ENCODE assay signal across 8 cellular contexts in the genomic region with DNA sequence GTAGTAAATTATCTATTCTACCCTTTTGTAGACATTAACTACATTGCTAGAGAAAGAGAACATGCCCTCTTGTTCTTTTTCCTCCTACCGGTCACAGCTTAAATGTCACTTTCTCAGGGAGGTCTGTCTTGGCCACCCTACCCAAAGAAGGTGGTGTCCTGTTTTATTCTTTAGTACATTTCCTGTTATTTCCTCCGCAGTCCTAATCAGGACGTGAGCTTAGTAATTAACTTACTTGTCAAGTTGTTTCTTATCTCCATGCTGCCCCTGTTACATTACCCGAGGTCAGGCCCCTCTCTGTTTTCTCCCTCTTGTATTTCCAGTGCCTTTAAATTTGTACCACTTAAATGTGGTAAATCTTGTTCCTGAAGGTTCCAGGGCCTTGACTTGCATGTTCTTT.
DNase-seq lines count a peak whose midpoint lies in the region; ATAC-seq lines count a peak whose summit lies in the region.

No MANE protein-coding gene starts in this region.

- WGBS in mesendoderm (ENCODE audit: extremely low coverage, insufficient coverage, low lambda C conversion rate): no CpG with 5 or more reads among the region's 4 CpGs

- no peak overlapping the region for H2BK120ac ChIP-seq in mesendoderm (ENCODE audit: low read depth, low read length)

- H3K23ac ChIP-seq in mesendoderm (ENCODE audit: low read length): no peak overlapping the region

- DNase-seq in mesendoderm (peak; percentile 38), NCI-H1436 (lab: John Stamatoyannopoulos, UW) (no peak), pons (ENCODE audit: low spot score) (no peak)
- DNase-seq in activated effector memory CD4-positive, alpha-beta T cell treated with Interleukin-2 at 50 U/mL for 16 hours: no peak
- DNase-seq in effector CD4-positive, alpha-beta T cell: no peak

- H2BK5ac ChIP-seq in mesendoderm (ENCODE audit: low read length): no peak overlapping the region

- no peak overlapping the region for H4K5ac ChIP-seq in mesendoderm (ENCODE audit: low read length)

- H3K4me1 ChIP-seq in mesendoderm (ENCODE audit: control insufficient read depth, low read depth, low read length): no peaks in the 10 kb centered on the region

- H4K8ac ChIP-seq in mesendoderm (ENCODE audit: low read depth, low read length): no peak overlapping the region

- no peaks in the 10 kb centered on the region for H3K27me3 ChIP-seq in mesendoderm (ENCODE audit: insufficient read depth, low read length, poor library complexity)

- no peaks in the 10 kb centered on the region for H3K79me1 ChIP-seq in mesendoderm (ENCODE audit: low read length)

- no peak overlapping the region for H3K4ac ChIP-seq in mesendoderm (ENCODE audit: low read depth, low read length)

- ATAC-seq in GM18517 (IDR thresholded peaks at IDR 0.05; ENCODE audit: unreplicated experiment) (peak; percentile 21), GM21528 (IDR thresholded peaks at IDR 0.05; ENCODE audit: low FRiP score, unreplicated experiment) (peak; percentile 34), HG03565 (IDR thresholded peaks at IDR 0.05; ENCODE audit: unreplicated experiment) (peak; percentile 6)

- no peak overlapping the region for H2AK5ac ChIP-seq in mesendoderm (ENCODE audit: low read length)

- no peaks in the 10 kb centered on the region for H3K36me3 ChIP-seq in mesendoderm (ENCODE audit: control insufficient read depth, insufficient read depth, low read length)

- no peak overlapping the region for H3K56ac ChIP-seq in mesendoderm (ENCODE audit: low read length)

- no peak overlapping the region for H3K27ac ChIP-seq in mesendoderm (ENCODE audit: low read depth, low read length)

- no peak overlapping the region for H2BK15ac ChIP-seq in mesendoderm (replicated peaks; ENCODE audit: low read depth)

- H3K18ac ChIP-seq in mesendoderm (ENCODE audit: low read length): no peak overlapping the region

- no peak overlapping the region for H3K4me3 ChIP-seq in mesendoderm (ENCODE audit: low read length)

- H3K9ac ChIP-seq in mesendoderm (ENCODE audit: low read length): no peak overlapping the region

- no peak overlapping the region for H3K4me2 ChIP-seq in mesendoderm (ENCODE audit: low read length)

- no peaks in the 10 kb centered on the region for H3K79me2 ChIP-seq in mesendoderm (ENCODE audit: control insufficient read depth, insufficient read depth, low read length)
